8 cellular contexts compared by ENCODE assay signal in the genomic region with DNA sequence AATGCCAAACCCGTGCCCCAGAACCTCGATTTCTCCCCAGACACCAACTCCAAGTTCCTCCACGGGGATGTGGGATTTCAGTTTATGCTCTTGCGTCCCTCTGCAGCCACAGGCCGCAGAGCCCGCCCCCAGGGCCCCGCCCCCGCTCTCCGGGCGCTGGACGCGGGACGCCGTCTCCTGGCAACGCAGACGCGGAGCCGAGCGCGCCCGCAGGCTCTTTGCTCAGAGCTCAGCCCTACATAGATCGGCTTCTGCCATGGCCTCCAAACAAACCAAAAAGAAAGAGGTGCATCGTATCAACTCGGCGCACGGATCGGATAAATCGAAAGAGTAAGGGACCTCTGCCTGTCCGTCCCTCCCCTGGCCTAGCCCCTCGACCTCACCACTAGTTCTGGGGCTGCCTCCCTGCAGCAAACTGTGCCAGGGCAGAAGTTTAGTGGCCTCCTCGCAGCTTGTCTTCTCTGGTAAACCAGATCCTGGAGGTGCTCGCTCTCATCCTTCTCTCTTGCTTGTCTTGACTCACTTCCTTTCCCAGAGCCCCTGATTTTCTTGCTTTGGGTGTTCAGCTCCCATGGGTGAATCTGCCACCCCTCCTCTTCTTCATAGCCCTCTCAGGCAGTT. TPM values are rescaled to one million over a fixed set of nuclear protein-coding genes. Genes with fewer than 3 reads are reported as not detected.
DNase-seq lines count a peak whose midpoint lies in the region; ATAC-seq, FAIRE-seq and TF ChIP-seq lines count a peak whose summit lies in the region.

TSS of gene ADGB (plus strand) at position 188 of the 621 bp plus-strand sequence. CDS start at position 257, 69 bp downstream.

- in situ Hi-C loops in Panc1 (cut with HindIII; ENCODE audit: low pct_unique_long_range_greater_than_20kb, low sequenced_read_pairs), result no loop called here
- in situ Hi-C loops in HepG2 (cut with HindIII; ENCODE audit: extremely low pct_ligation_motif_present, low pct_unique_long_range_greater_than_20kb), result no loop called here

- no peaks in the 10 kb centered on the region for H3K79me2 ChIP-seq in HepG2 (ENCODE audit: insufficient read depth, low read length)

- H4K20me1 ChIP-seq in HepG2 (ENCODE audit: insufficient read depth, low read length), result no peaks in the 10 kb centered on the region

- H3K4me1 ChIP-seq in Panc1 (ENCODE audit: control insufficient read depth, insufficient read depth, low read length), result no peaks in the 10 kb centered on the region
- H3K4me1 ChIP-seq in ectodermal cell (ENCODE audit: control insufficient read depth, insufficient read depth, low read length), result no peaks in the 10 kb centered on the region
- H3K4me1 ChIP-seq in HepG2 (ENCODE audit: insufficient read depth, low read length), result peaks cover 5% of the 10 kb centered on the region; the same call in 1 of the 2 replicates
- H3K4me1 ChIP-seq in stomach smooth muscle (ENCODE audit: control insufficient read depth, insufficient read depth, low read length), result no peaks in the 10 kb centered on the region

- no peak within 1 kb of the TSS for H2AFZ ChIP-seq in HepG2 (ENCODE audit: low read length)

- no peaks in the 10 kb centered on the region for H3K36me3 ChIP-seq in Panc1 (ENCODE audit: control insufficient read depth, insufficient read depth, low read length)
- H3K36me3 ChIP-seq in ectodermal cell (ENCODE audit: control insufficient read depth, insufficient read depth, low read length), result no peaks in the 10 kb centered on the region
- H3K36me3 ChIP-seq in HepG2 (replicated peaks in 1 of 2; ENCODE audit: control insufficient read depth in 1 of 2, insufficient read depth in 2 of 2, low read length in 2 of 2), result no peaks in the 10 kb centered on the region
- H3K36me3 ChIP-seq in stomach smooth muscle (ENCODE audit: control insufficient read depth in 2 of 2, insufficient read depth in 2 of 2, low read length in 2 of 2), result no peaks in the 10 kb centered on the region

- no peak for TF ChIP-seq EP300 in HepG2 (IDR thresholded peaks at IDR 0.05; ENCODE audit: low read depth in 2 of 2, low read length in 2 of 2)
- no peak for TF ChIP-seq EP300 in HepG2 (CRISPR knock-in tag; IDR thresholded peaks at IDR 0.05; ENCODE audit: borderline replicate concordance)

- BruUV-seq in Panc1 (replicated peaks; lab: Mats Ljungman, UMichigan) (no TSS peak), HepG2 (replicated peaks; lab: Mats Ljungman, UMichigan) (no TSS peak)

- no peak for TF ChIP-seq RAD21 in HepG2 (CRISPR knock-in tag; IDR thresholded peaks at IDR 0.05)

- ATAC-seq in Panc1, result peak; percentile 97
- peak; percentile 100 for ATAC-seq in HepG2
- no peak for ATAC-seq in GM21723 (IDR thresholded peaks at IDR 0.05; ENCODE audit: unreplicated experiment)
- ATAC-seq in HG02678 (IDR thresholded peaks at IDR 0.05; ENCODE audit: unreplicated experiment), result no peak

- POLR2A ChIA-PET in Panc1 (lab: Charles Lee), result no interaction called here
- POLR2A ChIA-PET in HepG2 (lab: Yijun Ruan, JAX), result no interaction called here

- 0 out of 2 replicates have a peak, but pooled peaks cover 2% of the 10 kb centered on the region for H3K27me3 ChIP-seq in Panc1 (ENCODE audit: control insufficient read depth, insufficient read depth, low read length)
- H3K27me3 ChIP-seq in ectodermal cell (ENCODE audit: control insufficient read depth, insufficient read depth, low read length, poor library complexity, severe bottlenecking), result peaks cover 4% of the 10 kb centered on the region
- no peaks in the 10 kb centered on the region; a peak in 1 of 5 replicates for H3K27me3 ChIP-seq in HepG2 (ENCODE audit: control insufficient read depth in 1 of 2, insufficient read depth in 2 of 2, low read length in 2 of 2)
- H3K27me3 ChIP-seq in stomach smooth muscle (ENCODE audit: control insufficient read depth in 1 of 2, insufficient read depth in 2 of 2, low read length in 2 of 2), result no peaks in the 10 kb centered on the region

- peak; percentile 6 for DNase-seq in stimulated activated CD4-positive, alpha-beta T cell treated with anti-CD3 and anti-CD28 coated beads, Interleukin-15, amount 100 ng/mL, for 24 hours
- DNase-seq in stimulated activated CD4-positive, alpha-beta T cell treated with anti-CD3 and anti-CD28 coated beads, Interleukin-1b, Interleukin-23, amount 100 ng/mL, for 48 hours, result no peak
- DNase-seq in Panc1 (ENCODE audit: low read depth, low spot score) (no peak), HepG2 (ENCODE audit: low spot score) (peak; percentile 36)

- H3K9me3 ChIP-seq in Panc1 (ENCODE audit: control insufficient read depth, insufficient read depth, low read depth, low read length), result no peaks in the 10 kb centered on the region
- H3K9me3 ChIP-seq in ectodermal cell (ENCODE audit: control insufficient read depth, low read length), result no peaks in the 10 kb centered on the region
- no peaks in the 10 kb centered on the region for H3K9me3 ChIP-seq in HepG2 (ENCODE audit: low read length)
- no peaks in the 10 kb centered on the region for H3K9me3 ChIP-seq in stomach smooth muscle (ENCODE audit: control insufficient read depth in 2 of 2, low read length in 2 of 2)

- TF ChIP-seq POLR2A in HepG2 (IDR thresholded peaks at IDR 0.05; ENCODE audit: insufficient read depth in 1 of 2, low read depth in 2 of 2, low read length in 2 of 2), result no peak

- TF ChIP-seq CTCF in Panc1 (IDR thresholded peaks at IDR 0.05) (no peak), HepG2 (CRISPR knock-in tag; IDR thresholded peaks at IDR 0.05) (no peak)

- H3K27ac ChIP-seq in Panc1 (ENCODE audit: low read length), result no peak within 1 kb of the TSS
- no peak within 1 kb of the TSS for H3K27ac ChIP-seq in ectodermal cell (ENCODE audit: insufficient read depth, low read depth, low read length, poor library complexity, severe bottlenecking)
- H3K27ac ChIP-seq in HepG2 (ENCODE audit: extremely low read length, insufficient read depth, low read length), result no peak within 1 kb of the TSS
- H3K27ac ChIP-seq in stomach smooth muscle (ENCODE audit: low read length), result no peak within 1 kb of the TSS

- intact Hi-C loops in Panc1 (cut with micrococcal nuclease; ENCODE audit: unreplicated experiment), result no loop called here
- intact Hi-C loops in HepG2 (cut with micrococcal nuclease; ENCODE audit: unreplicated experiment), result loop anchor here (5.0 kb wide), 1 partner anchor 57 kb away; the partner anchor contains the start of gene RAB32

- CTCF ChIA-PET in Panc1 (lab: Charles Lee) (no interaction called here), HepG2 (lab: Yijun Ruan, JAX; ENCODE audit: low intra/inter-chr PET ratio, low total read pairs) (no interaction called here)

- peak within 1 kb of the TSS; percentile 49 to 70 for H3K4me3 ChIP-seq in Panc1 (ENCODE audit: low read depth in 2 of 2, low read length in 2 of 2)
- peak within 1 kb of the TSS; percentile 39 for H3K4me3 ChIP-seq in ectodermal cell (ENCODE audit: insufficient read depth, low read depth, low read length)
- H3K4me3 ChIP-seq in HepG2 (replicated peaks in 1 of 3; ENCODE audit: insufficient read depth in 1 of 3, low read depth in 2 of 3, low read length in 3 of 3), result peak within 1 kb of the TSS; percentile 11 to 51 (median 24); a peak in 3 of 6 replicates
- peak within 1 kb of the TSS; percentile 52 to 69 for H3K4me3 ChIP-seq in stomach smooth muscle (ENCODE audit: low read length in 2 of 2)

- no peak for FAIRE-seq in HepG2 (lab: Jason Lieb, UNC)

- WGBS in ectodermal cell, 2 experiments, result 5% methylated on average over 32 of the region's 32 CpGs
- 1% methylated on average over 26 of the region's 32 CpGs for WGBS in HepG2 (ENCODE audit: low lambda C conversion rate)

- H3K4me2 ChIP-seq in HepG2 (ENCODE audit: low read depth, low read length), result peak within 1 kb of the TSS; percentile 80

- H3K9ac ChIP-seq in HepG2 (ENCODE audit: insufficient read depth, low read depth, low read length) (no peak within 1 kb of the TSS), stomach smooth muscle (ENCODE audit: low read length in 2 of 2) (peak within 1 kb of the TSS in 1 of 2 donors; percentile 30)

TF ChIP-seq in HepG2, 621 proteins besides CTCF, POLR2A, EP300 and RAD21 (continues in another document):
- TF ChIP-seq SCMH1 (CRISPR knock-in tag; IDR thresholded peaks at IDR 0.05; ENCODE audit: borderline replicate concordance), result no peak
- no peak for TF ChIP-seq ZNF235 (CRISPR knock-in tag; IDR thresholded peaks at IDR 0.05; ENCODE audit: borderline replicate concordance)
- TF ChIP-seq HOXD1 (CRISPR knock-in tag; IDR thresholded peaks at IDR 0.05), result no peak
- TF ChIP-seq PCBP2 (optimal IDR thresholded peaks at IDR 0.05; ENCODE audit: low read depth, low read length, poor library complexity, severe bottlenecking), result no peak

RNA-seq across cellular contexts. Expression of gene ADGB, which starts in this region (rescaled TPM):
- not detected for total RNA-seq in Panc1 (2021; ENCODE audit: unreplicated experiment)
- polyA plus RNA-seq in Panc1 (2012; ENCODE audit: insufficient read length), result not detected
- 0.56 TPM for polyA plus RNA-seq in ectodermal cell (2013, experiment 1 of 4)
- 0.12 TPM for polyA plus RNA-seq in ectodermal cell (2013, experiment 2 of 4)
- 1.3 TPM for polyA plus RNA-seq in ectodermal cell (2013, experiment 3 of 4)
- polyA plus RNA-seq in ectodermal cell (2013, experiment 4 of 4), result 0.08 TPM
- not detected in 2 replicates for total RNA-seq in HepG2 (2016; rRNA removed; fragmentation: Illumina TruSeq; extraction: Trizol)
- not detected in 2 replicates for total RNA-seq in HepG2 (2016; cell fraction: cytosol; rRNA removed; fragmentation: Illumina TruSeq; extraction: Trizol; ENCODE audit: low read depth)
- not detected in 2 replicates for total RNA-seq in HepG2 (2016; cell fraction: insoluble cytoplasmic fraction; rRNA removed; fragmentation: Illumina TruSeq; extraction: Trizol)
- total RNA-seq in HepG2 (2016; cell fraction: membrane; rRNA removed; fragmentation: Illumina TruSeq; extraction: Trizol), result not detected in 2 replicates
- not detected in 2 replicates for total RNA-seq in HepG2 (2016; cell fraction: nucleus; rRNA removed; fragmentation: Illumina TruSeq; extraction: Trizol)
- polyA plus RNA-seq in HepG2 (2011; rRNA removed), result not detected in 2 replicates
- not detected in 2 replicates for polyA plus RNA-seq in HepG2 (2011; cell fraction: cytosol; rRNA removed)
- not detected in 2 replicates for polyA plus RNA-seq in HepG2 (2011; cell fraction: nucleus; rRNA removed)
- polyA plus RNA-seq in HepG2 (2012), result not detected in 2 replicates
- polyA plus RNA-seq in HepG2 (2016; cell fraction: cytosol; fragmentation: Illumina TruSeq; extraction: Trizol; ENCODE audit: low read depth), result not detected in 2 replicates
- polyA plus RNA-seq in HepG2 (2016; cell fraction: insoluble cytoplasmic fraction; fragmentation: Illumina TruSeq; extraction: Trizol; ENCODE audit: low read depth), result not detected in 2 replicates
- not detected in 2 replicates for polyA plus RNA-seq in HepG2 (2016; cell fraction: membrane; fragmentation: Illumina TruSeq; extraction: Trizol; ENCODE audit: low read depth)
- not detected in 2 replicates for polyA plus RNA-seq in HepG2 (2016; cell fraction: nucleus; fragmentation: Illumina TruSeq; extraction: Trizol; ENCODE audit: insufficient read depth, low read depth)
- not detected in 2 replicates for polyA minus RNA-seq in HepG2 (2011; rRNA and poly(A)+ RNA removed; ENCODE audit: low replicate concordance)
- polyA minus RNA-seq in HepG2 (2011; cell fraction: cytosol; rRNA and poly(A)+ RNA removed), result not detected in 2 replicates
- polyA minus RNA-seq in HepG2 (2011; cell fraction: nucleus; rRNA and poly(A)+ RNA removed), result not detected in 2 replicates

Comparison
In these comparisons a context has a peak if more than half of its experiments do, and no peak if none do; other contexts are left out.
1. Peak in ATAC-seq and H3K4me3 ChIP-seq in Panc1; RNA of the gene not detected or under 1 TPM.
2. Peak in DNase-seq, ATAC-seq, H3K4me3 ChIP-seq and H3K4me2 ChIP-seq in HepG2; RNA of the gene not detected or under 1 TPM.